Comparison of ENCODE assay signal across 25 cellular contexts in genomic region chr10:127464561-127464960, GRCh38.
"Had no signal": no experiment of that assay in that cellular context is flagged by ENCODE, and none has a peak within 500 bp of the region (broad histone marks: within the 10 kb centered on the region; RNA-seq: fewer than 3 reads in every experiment).

No MANE protein-coding gene starts in this region.

- H3K27ac ChIP-seq: neural progenitor cell, neutrophil, pancreas, prostate gland, right lobe of liver, sigmoid colon, stomach, thoracic aorta, thyroid gland, tibial nerve, upper lobe of left lung had no signal

- H3K36me3 Mint-ChIP-seq: naive thymus-derived CD4-positive, alpha-beta T cell; natural killer cell; neural progenitor cell; stimulated activated effector memory CD8-positive, alpha-beta T cell treated with anti-CD3 and anti-CD28 coated beads, Interleukin-12 subunit alpha, Interleukin-12 subunit beta, amount 100 ng/mL, for 72 hours; stimulated activated naive B cell treated with anti-CD40 and anti-IgM and Interleukin-4, amounts not matched to agents 10 μg/mL and 1 μg/mL and 100 μg/mL, for 72 hours had no signal

- H3K36me3 ChIP-seq: neural progenitor cell, neutrophil, pancreas, prostate gland, right lobe of liver, sigmoid colon, stomach, thoracic aorta, thyroid gland, tibial nerve, upper lobe of left lung had no signal

- H3K9me3 ChIP-seq: neutrophil, pancreas, prostate gland, right lobe of liver, thoracic aorta, thyroid gland had no signal

- H3K4me1 ChIP-seq: neural progenitor cell, pancreas, prostate gland, right lobe of liver, sigmoid colon, stomach, thyroid gland, tibial nerve, upper lobe of left lung had no signal

- H3K27ac Mint-ChIP-seq: naive thymus-derived CD4-positive, alpha-beta T cell; natural killer cell; nephron; neural progenitor cell; stimulated activated effector memory CD8-positive, alpha-beta T cell treated with anti-CD3 and anti-CD28 coated beads, Interleukin-12 subunit alpha, Interleukin-12 subunit beta, amount 100 ng/mL, for 72 hours; stimulated activated naive B cell treated with anti-CD40 and anti-IgM and Interleukin-4, amounts not matched to agents 10 μg/mL and 1 μg/mL and 100 μg/mL, for 72 hours; stimulated activated naive CD8-positive, alpha-beta T cell treated with anti-CD3 and anti-CD28 coated beads, Interleukin-15, Interleukin-2, amounts not matched to agents 100 ng/mL and 50 ng/mL, for 24 hours had no signal

- H3K4me3 ChIP-seq: neural progenitor cell, pancreas, prostate gland, right lobe of liver, sigmoid colon, stomach, thoracic aorta, thyroid gland, tibial nerve, upper lobe of left lung had no signal

- H3K27me3 Mint-ChIP-seq: stimulated activated naive CD8-positive, alpha-beta T cell treated with anti-CD3 and anti-CD28 coated beads, Interleukin-15, Interleukin-2, amounts not matched to agents 100 ng/mL and 50 ng/mL, for 24 hours had no signal

- H3K9ac ChIP-seq: neural progenitor cell had no signal

- H3K4me1 Mint-ChIP-seq: naive thymus-derived CD4-positive, alpha-beta T cell; natural killer cell; nephron; neural progenitor cell; stimulated activated effector memory CD8-positive, alpha-beta T cell treated with anti-CD3 and anti-CD28 coated beads, Interleukin-12 subunit alpha, Interleukin-12 subunit beta, amount 100 ng/mL, for 72 hours; stimulated activated naive B cell treated with anti-CD40 and anti-IgM and Interleukin-4, amounts not matched to agents 10 μg/mL and 1 μg/mL and 100 μg/mL, for 72 hours had no signal

- H3K9me3 Mint-ChIP-seq: natural killer cell; neural progenitor cell; stimulated activated naive CD8-positive, alpha-beta T cell treated with anti-CD3 and anti-CD28 coated beads, Interleukin-15, Interleukin-2, amounts not matched to agents 100 ng/mL and 50 ng/mL, for 24 hours had no signal

- H3K4me3 Mint-ChIP-seq: naive thymus-derived CD4-positive, alpha-beta T cell; natural killer cell; nephron; neural progenitor cell; stimulated activated effector memory CD8-positive, alpha-beta T cell treated with anti-CD3 and anti-CD28 coated beads, Interleukin-12 subunit alpha, Interleukin-12 subunit beta, amount 100 ng/mL, for 72 hours; stimulated activated naive B cell treated with anti-CD40 and anti-IgM and Interleukin-4, amounts not matched to agents 10 μg/mL and 1 μg/mL and 100 μg/mL, for 72 hours; stimulated activated naive CD8-positive, alpha-beta T cell treated with anti-CD3 and anti-CD28 coated beads, Interleukin-15, Interleukin-2, amounts not matched to agents 100 ng/mL and 50 ng/mL, for 24 hours had no signal

- H3K27me3 ChIP-seq: neural progenitor cell, neutrophil, pancreas, right lobe of liver, sigmoid colon, stomach, thyroid gland, tibial nerve, upper lobe of left lung had no signal

- DNase-seq: naive thymus-derived CD4-positive, alpha-beta T cell; natural killer cell; nucleus accumbens; pancreas; retina; right cardiac atrium; right lobe of liver; sigmoid colon; small intestine; stimulated activated CD4-positive, alpha-beta T cell treated with anti-CD3 and anti-CD28 coated beads, Interleukin-1b, Interleukin-23, amount 100 ng/mL, for 48 hours; stimulated activated CD4-positive, alpha-beta T cell treated with anti-CD3 and anti-CD28 coated beads, Interleukin-4, amount 100 ng/mL, for 24 hours; stimulated activated naive B cell treated with anti-CD40 and anti-IgM and Interleukin-4, amounts not matched to agents 10 μg/mL and 1 μg/mL and 100 μg/mL, for 72 hours; stimulated activated naive CD4-positive, alpha-beta T cell treated with Interleukin-2 at 50 U/mL for 16 hours; stomach; thyroid gland; trophoblast cell; upper lobe of left lung had no signal
